9 cellular contexts compared by ENCODE assay signal in the genomic region with DNA sequence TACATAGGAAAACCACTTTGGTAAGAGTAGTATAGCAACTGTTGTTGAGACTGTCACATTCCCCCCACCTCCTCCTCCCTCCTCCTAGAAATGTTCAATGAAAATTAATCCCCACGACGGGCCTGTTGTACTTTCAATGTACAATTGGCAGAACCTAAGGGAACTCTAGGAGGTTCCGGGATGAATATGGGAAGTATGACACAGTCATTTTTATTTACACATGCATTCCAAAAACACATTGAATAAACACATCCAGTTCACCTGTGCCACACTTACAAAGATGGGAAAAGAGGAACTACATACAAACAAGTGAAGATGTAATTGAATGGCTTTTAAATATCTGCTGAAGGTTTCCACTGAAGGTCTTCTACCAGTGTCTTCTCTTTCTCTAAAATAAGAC.
"Had no signal": no experiment of that assay in that cellular context is flagged by ENCODE, and none has a peak within 500 bp of the region (broad histone marks: within the 10 kb centered on the region; RNA-seq: fewer than 3 reads in every experiment).

No MANE protein-coding gene starts in this region.

- DNase-seq: GM23248, GOT3, H7, IMR-90, KG1 had no signal

- ATAC-seq: HCT116, K562 had no signal

- H3K9me3 ChIP-seq: HAP-1 had no signal

- FAIRE-seq: HTR-8/SVneo, K562 had no signal

- H2AFZ ChIP-seq: GM23248 had no signal

- H3K27ac ChIP-seq: GM23248 had no signal

- H3K9ac ChIP-seq: GM23248 had no signal

- H3K36me3 ChIP-seq: HAP-1 had no signal

- H3K4me1 ChIP-seq: HAP-1 had no signal

- H3K4me3 ChIP-seq: GM23248, HAP-1, K562 had no signal
